In genomic region chr4:169987327-169988228, GRCh38 we compare ENCODE assay signal across 21 cellular contexts.
"Had no signal": no experiment of that assay in that cellular context is flagged by ENCODE, and none has a peak within 500 bp of the region (broad histone marks: within the 10 kb centered on the region; RNA-seq: fewer than 3 reads in every experiment).

No MANE protein-coding gene starts in this region.

- H3K9me3 ChIP-seq: prostate gland, spleen, tibial artery had no signal

- H2AFZ ChIP-seq: hepatocyte had no signal

- H3K27ac Mint-ChIP-seq: activated B cell treated with CpG ODN at 0.5 μM for 24 hours; activated CD4-positive, alpha-beta memory T cell treated with anti-CD3 and anti-CD28 coated beads for 36 hours; activated naive CD4-positive, alpha-beta T cell treated with anti-CD3 and anti-CD28 coated beads, Interleukin-2, amount 50 U/mL, for 24 hours; dendritic cell treated with granulocyte-macrophage colony-stimulating factor and Interleukin-4, amounts not matched to agents 40 ng/mL and 50 ng/mL, for 4 days; natural killer cell had no signal

- H3K36me3 ChIP-seq: brain microvascular endothelial cell, prostate gland, spleen had no signal

- H3K9me3 Mint-ChIP-seq: activated B cell treated with CpG ODN at 0.5 μM for 24 hours; activated CD4-positive, alpha-beta memory T cell treated with anti-CD3 and anti-CD28 coated beads for 36 hours; activated naive CD4-positive, alpha-beta T cell treated with anti-CD3 and anti-CD28 coated beads, Interleukin-2, amount 50 U/mL, for 24 hours; dendritic cell treated with granulocyte-macrophage colony-stimulating factor and Interleukin-4, amounts not matched to agents 40 ng/mL and 50 ng/mL, for 4 days; natural killer cell had no signal

- H3K4me1 ChIP-seq: foreskin keratinocyte, prostate gland, spleen had no signal

- H3K4me3 Mint-ChIP-seq: activated B cell treated with CpG ODN at 0.5 μM for 24 hours; activated CD4-positive, alpha-beta memory T cell treated with anti-CD3 and anti-CD28 coated beads for 36 hours; activated naive CD4-positive, alpha-beta T cell treated with anti-CD3 and anti-CD28 coated beads, Interleukin-2, amount 50 U/mL, for 24 hours; dendritic cell treated with granulocyte-macrophage colony-stimulating factor and Interleukin-4, amounts not matched to agents 40 ng/mL and 50 ng/mL, for 4 days; natural killer cell had no signal

- H3K27ac ChIP-seq: brain microvascular endothelial cell, foreskin keratinocyte, hepatocyte, prostate gland, spleen, tibial artery had no signal

- H3K4me2 ChIP-seq: hepatocyte had no signal

- DNase-seq: activated B cell treated with CpG ODN at 0.5 μM for 24 hours; activated CD4-positive, alpha-beta memory T cell treated with anti-CD3 and anti-CD28 coated beads for 36 hours; activated CD4-positive, alpha-beta T cell treated with anti-CD3 and anti-CD28 coated beads for 4 hours; activated gamma-delta T cell; aorta; caudate nucleus; effector memory CD4-positive, alpha-beta T cell; foreskin keratinocyte; left ventricle myocardium superior; midbrain; natural killer cell; spleen; stimulated activated CD4-positive, alpha-beta T cell treated with anti-CD3 and anti-CD28 coated beads, Interleukin-4, amount 100 ng/mL, for 1 hour; stimulated activated naive CD4-positive, alpha-beta T cell treated with Interleukin-2 at 50 U/mL for 16 hours; T1000; tibial artery had no signal

- H3K27me3 ChIP-seq: brain microvascular endothelial cell, foreskin keratinocyte, hepatocyte, spleen, tibial artery had no signal

- ATAC-seq: foreskin keratinocyte, left ventricle myocardium superior, natural killer cell had no signal

- H3K4me1 Mint-ChIP-seq: activated B cell treated with CpG ODN at 0.5 μM for 24 hours; activated naive CD4-positive, alpha-beta T cell treated with anti-CD3 and anti-CD28 coated beads, Interleukin-2, amount 50 U/mL, for 24 hours; natural killer cell had no signal

- H3K4me3 ChIP-seq: hepatocyte, prostate gland, spleen, tibial artery had no signal

- H3K79me2 ChIP-seq: hepatocyte had no signal

- H3K36me3 Mint-ChIP-seq: activated CD4-positive, alpha-beta memory T cell treated with anti-CD3 and anti-CD28 coated beads for 36 hours; activated naive CD4-positive, alpha-beta T cell treated with anti-CD3 and anti-CD28 coated beads, Interleukin-2, amount 50 U/mL, for 24 hours; natural killer cell had no signal
